Comparison of ENCODE assay signal across 8 cellular contexts in the genomic region with DNA sequence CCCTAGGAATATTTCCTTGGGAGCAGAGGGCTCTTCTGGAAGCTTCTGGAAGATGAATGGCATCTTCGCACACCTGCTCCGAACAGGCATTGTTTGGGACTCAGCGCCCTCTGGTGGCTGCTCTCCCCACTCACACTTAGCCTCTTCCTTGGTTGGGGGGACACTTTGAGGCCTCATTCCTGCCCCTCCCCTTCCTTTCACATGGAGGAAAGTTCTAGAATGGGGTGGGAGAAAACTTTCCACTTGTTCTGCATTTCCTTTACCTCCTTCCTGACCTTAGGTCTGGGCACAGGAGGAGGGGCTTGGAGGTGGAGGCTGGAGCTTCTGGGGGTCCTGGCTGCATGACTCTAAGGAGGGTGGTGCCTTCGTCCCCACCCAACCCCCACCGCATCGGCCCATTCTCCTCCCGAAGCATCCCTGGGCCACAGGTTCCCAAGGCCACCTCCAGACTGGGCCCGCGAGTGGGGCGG. TPM values are rescaled to one million over a fixed set of nuclear protein-coding genes. Genes with fewer than 3 reads are reported as not detected.
DNase-seq lines count a peak whose midpoint lies in the region; ATAC-seq and TF ChIP-seq lines count a peak whose summit lies in the region.

No MANE protein-coding gene starts in this region.

- no peak overlapping the region for H3K27ac ChIP-seq in ascending aorta

- no peaks in the 10 kb centered on the region for H3K4me1 ChIP-seq in ascending aorta

- H3K27me3 ChIP-seq in ascending aorta: no peaks in the 10 kb centered on the region

- H3K9me3 ChIP-seq in ascending aorta: no peaks in the 10 kb centered on the region

- peak; percentile 53 to 87 (median 76) for TF ChIP-seq CTCF in ascending aorta (IDR thresholded peaks at IDR 0.05)

- intact Hi-C loops in ascending aorta (cut with DNase I): loop anchor here (1.0 to 2.0 kb wide), 2 partner anchors 267 to 325 kb away; no protein-coding TSS in a partner anchor

- H3K4me3 ChIP-seq in ascending aorta: no peak overlapping the region

- no peaks in the 10 kb centered on the region for H3K36me3 ChIP-seq in ascending aorta

- peak; percentile 45 for ATAC-seq in HG03108 (IDR thresholded peaks at IDR 0.05; ENCODE audit: unreplicated experiment)

- peak; percentile 23 for DNase-seq in SIG-M5 treated with dmso at 0.1 percent for 504 hours (lab: John Stamatoyannopoulos, UW; ENCODE audit: unreplicated experiment)
- DNase-seq in SIG-M5 (lab: John Stamatoyannopoulos, UW): no peak
- DNase-seq in SHP77 treated with DMSO at 0.1 percent for 48 hours (lab: John Stamatoyannopoulos, UW): peak; percentile 14
- DNase-seq in ascending aorta (ENCODE audit: low spot score in 2 of 2): no peak
- DNase-seq in hypothalamus (lab: John Stamatoyannopoulos, UW): peak in 33 of 51 donors; percentile 2 to 81 (median 22)
- DNase-seq in stimulated activated CD4-positive, alpha-beta T cell treated with anti-CD3 and anti-CD28 coated beads, Interleukin-1b, Interleukin-23, amount 100 ng/mL, for 4 hours (ENCODE audit: low read depth in 2 of 2): peak; percentile 23 to 34
- no peak for DNase-seq in NCI-H446 treated with DMSO at 0.1 percent for 48 hours (lab: John Stamatoyannopoulos, UW)

RNA-seq across cellular contexts. Expression of a gene that starts 19.3 kb away (rescaled TPM):
- not detected for total RNA-seq in ascending aorta

Comparison
In these comparisons a context has a peak if more than half of its experiments do, and no peak if none do; other contexts are left out.
1. DNase-seq: peak in SIG-M5 treated with dmso at 0.1 percent for 504 hours (single experiment), SHP77 treated with DMSO at 0.1 percent for 48 hours (single experiment), hypothalamus (33 of 51) and stimulated activated CD4-positive, alpha-beta T cell treated with anti-CD3 and anti-CD28 coated beads, Interleukin-1b, Interleukin-23, amount 100 ng/mL, for 4 hours (2 of 2); none in SIG-M5 (single experiment), ascending aorta (0 of 2) and NCI-H446 treated with DMSO at 0.1 percent for 48 hours (single experiment).